ENCODE assay signal across 8 cellular contexts in the genomic region with DNA sequence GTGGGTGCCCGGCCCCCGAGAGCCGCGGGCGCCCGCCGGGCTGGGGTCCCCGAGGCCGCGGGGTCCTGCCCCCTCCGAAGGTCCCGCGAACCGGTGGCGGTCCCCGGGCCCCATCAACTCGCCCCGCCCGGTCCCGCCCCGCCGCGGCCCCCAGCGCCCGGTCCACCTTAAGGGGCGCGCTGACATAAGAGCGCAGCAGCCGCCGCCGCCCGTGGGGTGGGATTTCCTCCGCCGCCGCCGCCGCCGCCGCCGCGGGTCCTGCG. TPM values are rescaled to one million over a fixed set of nuclear protein-coding genes. Genes with fewer than 3 reads are reported as not detected.
DNase-seq lines count a peak whose midpoint lies in the region; ATAC-seq and TF ChIP-seq lines count a peak whose summit lies in the region.

A gene with protein sequence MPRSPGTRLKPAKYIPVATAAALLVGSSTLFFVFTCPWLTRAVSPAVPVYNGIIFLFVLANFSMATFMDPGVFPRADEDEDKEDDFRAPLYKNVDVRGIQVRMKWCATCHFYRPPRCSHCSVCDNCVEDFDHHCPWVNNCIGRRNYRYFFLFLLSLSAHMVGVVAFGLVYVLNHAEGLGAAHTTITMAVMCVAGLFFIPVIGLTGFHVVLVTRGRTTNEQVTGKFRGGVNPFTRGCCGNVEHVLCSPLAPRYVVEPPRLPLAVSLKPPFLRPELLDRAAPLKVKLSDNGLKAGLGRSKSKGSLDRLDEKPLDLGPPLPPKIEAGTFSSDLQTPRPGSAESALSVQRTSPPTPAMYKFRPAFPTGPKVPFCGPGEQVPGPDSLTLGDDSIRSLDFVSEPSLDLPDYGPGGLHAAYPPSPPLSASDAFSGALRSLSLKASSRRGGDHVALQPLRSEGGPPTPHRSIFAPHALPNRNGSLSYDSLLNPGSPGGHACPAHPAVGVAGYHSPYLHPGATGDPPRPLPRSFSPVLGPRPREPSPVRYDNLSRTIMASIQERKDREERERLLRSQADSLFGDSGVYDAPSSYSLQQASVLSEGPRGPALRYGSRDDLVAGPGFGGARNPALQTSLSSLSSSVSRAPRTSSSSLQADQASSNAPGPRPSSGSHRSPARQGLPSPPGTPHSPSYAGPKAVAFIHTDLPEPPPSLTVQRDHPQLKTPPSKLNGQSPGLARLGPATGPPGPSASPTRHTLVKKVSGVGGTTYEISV (plus strand): TSS at position 212 of the 263 bp plus-strand sequence. CDS start 144 bp downstream, outside the sequence.

- intact Hi-C loops in left cardiac atrium (cut with DNase I) = no loop called here

- H3K4me3 Mint-ChIP-seq in activated naive CD8-positive, alpha-beta T cell = peak within 1 kb of the TSS; percentile 81

- H3K27me3 Mint-ChIP-seq in activated naive CD8-positive, alpha-beta T cell = no peaks in the 10 kb centered on the region

- no peak for TF ChIP-seq CTCF in MM.1S (IDR thresholded peaks at IDR 0.05; ENCODE audit: low read length)

- peaks cover 36% of the 10 kb centered on the region for H3F3A ChIP-seq in MM.1S (ENCODE audit: insufficient read depth, low read length)

- peak within 1 kb of the TSS; percentile 65; the same call in 1 of the 2 replicates for H3K9ac ChIP-seq in MM.1S (ENCODE audit: low read length)

- H3K4me1 Mint-ChIP-seq in activated naive CD8-positive, alpha-beta T cell (ENCODE audit: low read depth) = peaks cover 21% of the 10 kb centered on the region

- no peaks in the 10 kb centered on the region for H3K9me3 Mint-ChIP-seq in activated naive CD8-positive, alpha-beta T cell (ENCODE audit: low read depth)

- peak within 1 kb of the TSS; percentile 73 for H3K4me3 ChIP-seq in MM.1S (ENCODE audit: low read length)

- 0 out of 2 replicates have a peak, but pooled peaks cover 3% of the 10 kb centered on the region for H3K4me1 ChIP-seq in MM.1S (ENCODE audit: low read length)

- H3K27me3 ChIP-seq in MM.1S (replicated peaks; ENCODE audit: insufficient read depth, low read length) = no peaks in the 10 kb centered on the region

- no peaks in the 10 kb centered on the region for H3K9me3 ChIP-seq in MM.1S (replicated peaks; ENCODE audit: insufficient read depth, low read length)

- no peak within 1 kb of the TSS for H3K27ac ChIP-seq in MM.1S (ENCODE audit: low read length)

- no peaks in the 10 kb centered on the region for H3K9me2 ChIP-seq in MM.1S (replicated peaks; ENCODE audit: insufficient read depth, low read length)

- no peaks in the 10 kb centered on the region for H3K36me3 ChIP-seq in MM.1S (replicated peaks; ENCODE audit: insufficient read depth, low read length)

- H3K4me2 ChIP-seq in MM.1S (ENCODE audit: low read depth, low read length) = peak within 1 kb of the TSS; percentile 97

- H3K27ac Mint-ChIP-seq in activated naive CD8-positive, alpha-beta T cell = no peak within 1 kb of the TSS

- no peaks in the 10 kb centered on the region for H3K36me3 Mint-ChIP-seq in activated naive CD8-positive, alpha-beta T cell

- DNase-seq in stimulated activated CD4-positive, alpha-beta T cell treated with anti-CD3 and anti-CD28 coated beads, Interleukin-15, amount 100 ng/mL, for 1 hour (ENCODE audit: low read depth in 1 of 2, low spot score in 1 of 2) = peak; percentile 25 to 52
- no peak for DNase-seq in stimulated activated CD4-positive, alpha-beta T cell treated with anti-CD3 and anti-CD28 coated beads, Interleukin-2, amount 100 ng/mL, for 48 hours
- no peak for DNase-seq in MM.1S
- peak; percentile 58 for DNase-seq in left cardiac atrium
- no peak for DNase-seq in renal cortical epithelial cell (ENCODE audit: low read depth)
- DNase-seq in NCI-H1436 (lab: John Stamatoyannopoulos, UW) = no peak
- DNase-seq in KG1 (lab: John Stamatoyannopoulos, UW) = no peak

- H2AFZ ChIP-seq in MM.1S (ENCODE audit: low read length) = peak within 1 kb of the TSS; percentile 87

- peak; percentile 57 to 81 for ATAC-seq in left cardiac atrium

- H3K79me2 ChIP-seq in MM.1S (ENCODE audit: low read length) = peaks cover 15% of the 10 kb centered on the region

- no peaks in the 10 kb centered on the region for H4K20me1 ChIP-seq in MM.1S (ENCODE audit: insufficient read depth, low read length)

RNA-seq across cellular contexts. Expression of the gene that starts here (rescaled TPM):
- 10 to 100 TPM; 48.3 to 48.9 TPM for total RNA-seq in left cardiac atrium
- total RNA-seq in renal cortical epithelial cell = 2.6 and 35.3 TPM in 2 replicates

Comparison
In these comparisons a context has a peak if more than half of its experiments do, and no peak if none do; other contexts are left out.
1. DNase-seq: peak in stimulated activated CD4-positive, alpha-beta T cell treated with anti-CD3 and anti-CD28 coated beads, Interleukin-15, amount 100 ng/mL, for 1 hour (2 of 2) and left cardiac atrium (single experiment); none in stimulated activated CD4-positive, alpha-beta T cell treated with anti-CD3 and anti-CD28 coated beads, Interleukin-2, amount 100 ng/mL, for 48 hours (0 of 2), MM.1S (single experiment), renal cortical epithelial cell (single experiment), NCI-H1436 (single experiment) and KG1 (single experiment).